20 cellular contexts compared by ENCODE assay signal in the genomic region with DNA sequence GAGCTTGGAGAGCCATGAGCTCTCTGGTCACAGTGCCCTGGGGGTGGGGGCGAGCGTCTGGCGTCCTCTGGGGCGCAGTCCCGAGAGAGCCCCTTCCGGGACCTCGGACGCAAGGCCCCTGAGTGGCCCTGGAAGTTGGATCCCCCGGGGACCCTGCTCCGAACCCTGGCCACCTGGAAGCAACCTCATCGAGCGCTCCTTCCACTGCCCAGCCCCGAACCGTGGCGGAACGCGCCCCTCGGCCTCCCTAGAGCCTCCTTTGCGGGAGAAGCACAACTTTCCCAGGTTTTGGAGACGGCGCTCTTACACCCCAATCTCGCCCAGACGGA. TPM values are rescaled to one million over a fixed set of nuclear protein-coding genes. Genes with fewer than 3 reads are reported as not detected.
DNase-seq lines count a peak whose midpoint lies in the region; ATAC-seq and TF ChIP-seq lines count a peak whose summit lies in the region.
"Had no signal": no experiment of that assay in that cellular context is flagged by ENCODE, and none has a peak within 500 bp of the region (broad histone marks: within the 10 kb centered on the region; RNA-seq: fewer than 3 reads in every experiment).

No MANE protein-coding gene starts in this region.

- H3K4me1 ChIP-seq in heart right ventricle: peaks cover 0 to 7% (median 0%) of the 10 kb centered on the region in 9 donors
- H3K4me1 ChIP-seq in foreskin keratinocyte: peaks cover 13% of the 10 kb centered on the region
- H3K4me1 ChIP-seq in mesodermal cell (ENCODE audit: control insufficient read depth, insufficient read depth, low read length, poor library complexity, severe bottlenecking): peaks cover 6% of the 10 kb centered on the region
- no peaks in the 10 kb centered on the region for H3K4me1 ChIP-seq in upper lobe of right lung
- H3K4me1 ChIP-seq: left lung, Peyer's patch had no signal

- intact Hi-C loops in heart right ventricle (cut with DNase I): loop anchor here in 2 of 10 donors (5.0 to 10.0 kb wide), 3 partner anchors 123 to 315 kb away; no protein-coding TSS in a partner anchor
- intact Hi-C loops in left cardiac atrium (cut with DNase I): loop anchor here in 1 of 2 donors (5.0 kb wide), 2 partner anchors 123 to 477 kb away; no protein-coding TSS in a partner anchor
- intact Hi-C loops in upper lobe of right lung (cut with DNase I): no loop called here

- H3K4me3 ChIP-seq in heart right ventricle (peak overlapping the region in 6 of 10 donors; percentile 15 to 43 (median 36)), mesodermal cell (ENCODE audit: extremely low read depth, insufficient read depth, low read length, poor library complexity, severe bottlenecking) (peak overlapping the region; percentile 29), upper lobe of right lung (peak overlapping the region; percentile 23)
- H3K4me3 ChIP-seq: GM23248, left lung, Peyer's patch had no signal

- H3K27ac ChIP-seq in heart right ventricle (no peak overlapping the region), foreskin keratinocyte (peak overlapping the region; percentile 50), mesodermal cell (ENCODE audit: low read depth, low read length, severe bottlenecking) (no peak overlapping the region), upper lobe of right lung (no peak overlapping the region)
- H3K27ac ChIP-seq: GM23248, left lung, Peyer's patch had no signal

- ATAC-seq in heart right ventricle (no peak), left cardiac atrium (no peak), foreskin keratinocyte (peak; percentile 7), upper lobe of right lung (no peak), GM21360 (IDR thresholded peaks at IDR 0.05; ENCODE audit: unreplicated experiment) (no peak), HG03432 (IDR thresholded peaks at IDR 0.05; ENCODE audit: unreplicated experiment) (no peak)
- ATAC-seq: left lung, natural killer cell had no signal

- no peaks in the 10 kb centered on the region for H3K9me3 ChIP-seq in heart right ventricle
- H3K9me3 ChIP-seq in mesodermal cell (ENCODE audit: control insufficient read depth, low read length): no peaks in the 10 kb centered on the region
- H3K9me3 ChIP-seq in upper lobe of right lung: no peaks in the 10 kb centered on the region
- H3K9me3 ChIP-seq: left lung, Peyer's patch had no signal

- peaks cover 7 to 97% (median 80%) of the 10 kb centered on the region in 7 donors for H3K27me3 ChIP-seq in heart right ventricle
- H3K27me3 ChIP-seq in foreskin keratinocyte: peaks cover 60% of the 10 kb centered on the region
- H3K27me3 ChIP-seq in upper lobe of right lung: peaks cover 57% of the 10 kb centered on the region

- 1 to 2% methylated on average over 23 of the region's 23 CpGs for WGBS in heart right ventricle, 2 donors
- WGBS in mesodermal cell (ENCODE audit: insufficient coverage in 2 of 2), 2 experiments: 1 to 2% methylated on average over 17 to 20 of the region's 23 CpGs

- no peak for TF ChIP-seq CTCF in heart right ventricle (IDR thresholded peaks at IDR 0.05)
- TF ChIP-seq CTCF in foreskin keratinocyte (conservative IDR thresholded peaks at IDR 0.05): no peak
- no peak for TF ChIP-seq CTCF in upper lobe of right lung (IDR thresholded peaks at IDR 0.05)

- no peaks in the 10 kb centered on the region for H3K36me3 ChIP-seq in heart right ventricle
- no peaks in the 10 kb centered on the region for H3K36me3 ChIP-seq in mesodermal cell (ENCODE audit: control insufficient read depth, insufficient read depth, low read length)
- H3K36me3 ChIP-seq in upper lobe of right lung: no peaks in the 10 kb centered on the region
- H3K36me3 ChIP-seq: left lung, Peyer's patch had no signal

- DNase-seq in heart right ventricle (no peak), left cardiac atrium (no peak), foreskin keratinocyte (no peak), upper lobe of right lung (no peak), LoVo (ENCODE audit: low spot score) (no peak)
- DNase-seq: ACHN; activated CD4-positive, alpha-beta memory T cell treated with anti-CD3 and anti-CD28 coated beads, Interleukin-2, amount 10 ng/mL, durations not matched to agents 7 days and 5 days; CD4-positive, alpha-beta memory T cell; GM23248; left lung; natural killer cell; NCI-H1092; NCI-H774; Peyer's patch; stimulated activated CD4-positive, alpha-beta T cell treated with anti-CD3 and anti-CD28 coated beads, Interleukin-4, amount 100 ng/mL, for 4 hours had no signal

RNA-seq across cellular contexts. Expression of a gene that starts 1.2 kb away (rescaled TPM):
- 1 to 10 TPM in 1 of 10 donors, under 1 TPM in 9; 0.22 to 2.8 (median 0.50) TPM for total RNA-seq in heart right ventricle
- polyA plus RNA-seq in heart right ventricle: under 1 TPM in 1 of 2 donors, not detected in 1; 0.01 TPM
- total RNA-seq in left cardiac atrium: under 1 TPM; 0.06 to 0.89 TPM
- total RNA-seq in foreskin keratinocyte: 1.8 and 11.2 TPM in 2 replicates
- 0.33 and 1.7 TPM in 2 replicates for polyA plus RNA-seq in foreskin keratinocyte
- 0.04 TPM for polyA plus RNA-seq in mesodermal cell (2013, experiment 1 of 2)
- not detected for polyA plus RNA-seq in mesodermal cell (2013, experiment 2 of 2)
- total RNA-seq in upper lobe of right lung: 4.9 TPM
- total RNA-seq: activated CD4-positive, alpha-beta memory T cell treated with anti-CD3 and anti-CD28 coated beads, Interleukin-2, amount 10 ng/mL, durations not matched to agents 7 days and 5 days; CD4-positive, alpha-beta memory T cell; endothelial cell of umbilical vein; GM23248; natural killer cell had no signal
- polyA plus RNA-seq: CD4-positive, alpha-beta memory T cell; endothelial cell of umbilical vein; GM23248; IgD-negative memory B cell had no signal
